Comparison of ENCODE assay signal across 8 cellular contexts in the genomic region with DNA sequence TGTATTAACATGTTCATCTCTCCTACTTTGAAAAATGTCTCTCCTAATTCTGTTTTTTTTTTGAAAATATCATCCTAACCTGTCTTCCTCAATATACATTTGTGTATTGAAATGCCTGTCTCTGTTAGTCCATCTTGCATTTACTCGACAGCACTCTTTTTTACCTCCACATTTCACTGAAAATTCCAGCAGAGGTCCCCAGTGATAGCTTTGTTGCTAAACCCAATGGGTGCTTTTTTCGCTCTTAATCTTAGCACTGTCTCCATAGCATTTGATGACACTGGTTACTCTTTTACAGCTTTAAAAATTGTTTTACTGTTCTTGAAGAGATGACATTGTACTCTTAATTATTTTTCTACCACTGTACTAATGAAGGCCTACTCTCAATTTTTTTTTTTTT. TPM values are rescaled to one million over a fixed set of nuclear protein-coding genes. Genes with fewer than 3 reads are reported as not detected.
A peak's percentile ranks its signal among the peaks of the same experiment; 100 is the strongest.
DNase-seq lines count a peak whose midpoint lies in the region; ATAC-seq and TF ChIP-seq lines count a peak whose summit lies in the region.

No MANE protein-coding gene starts in this region.

- CTCF ChIA-PET in CD8-positive, alpha-beta T cell (lab: Charles Lee) = interaction anchor here (0.6 to 1.6 kb wide), 7 partner anchors 10 to 141 kb away, joined by 3 to 6 read pairs (median 4); partner anchors contain the start of gene OSBPL9

- no peaks in the 10 kb centered on the region for H3K36me3 ChIP-seq in brain microvascular endothelial cell (replicated peaks)
- no peaks in the 10 kb centered on the region for H3K36me3 ChIP-seq in CD8-positive, alpha-beta T cell (ENCODE audit: insufficient read depth, low read length)

- POLR2A ChIA-PET in CD8-positive, alpha-beta T cell (lab: Charles Lee) = no interaction called here

- no peak overlapping the region for H3K4me3 ChIP-seq in LNCaP clone FGC (ENCODE audit: low read depth, low read length)
- H3K4me3 ChIP-seq in brain microvascular endothelial cell (ENCODE audit: low read depth, low read length) = no peak overlapping the region
- no peak overlapping the region for H3K4me3 ChIP-seq in CD8-positive, alpha-beta T cell (ENCODE audit: low read depth, low read length)

- no peak overlapping the region for H3K4me3 Mint-ChIP-seq in CD8-positive, alpha-beta T cell
- no peak overlapping the region for H3K4me3 Mint-ChIP-seq in mesothelial cell of epicardium

- H3K4me1 Mint-ChIP-seq in CD8-positive, alpha-beta T cell (ENCODE audit: low read depth) = peaks cover 40% of the 10 kb centered on the region
- peaks cover 22% of the 10 kb centered on the region for H3K4me1 Mint-ChIP-seq in mesothelial cell of epicardium

- DNase-seq in ELR (ENCODE audit: low read depth) (peak; percentile 68), LNCaP clone FGC (ENCODE audit: low read depth) (no peak), brain microvascular endothelial cell (peak; percentile 60), midbrain (lab: John Stamatoyannopoulos, UW) (peak; percentile 43), mesothelial cell of epicardium (ENCODE audit: low spot score in 2 of 2, unreplicated experiment in 2 of 2) (no peak)
- no peak for DNase-seq in CD8-positive, alpha-beta T cell

- H3K27ac ChIP-seq in brain microvascular endothelial cell = no peak overlapping the region
- H3K27ac ChIP-seq in CD8-positive, alpha-beta T cell (ENCODE audit: low read depth, low read length) = no peak overlapping the region

- no peaks in the 10 kb centered on the region for H3K27me3 Mint-ChIP-seq in CD8-positive, alpha-beta T cell (ENCODE audit: low read depth)
- H3K27me3 Mint-ChIP-seq in mesothelial cell of epicardium (ENCODE audit: low read depth) = no peaks in the 10 kb centered on the region

- H3K36me3 Mint-ChIP-seq in CD8-positive, alpha-beta T cell = peaks cover 3% of the 10 kb centered on the region
- no peaks in the 10 kb centered on the region for H3K36me3 Mint-ChIP-seq in mesothelial cell of epicardium

- no peaks in the 10 kb centered on the region for H3K9me3 Mint-ChIP-seq in CD8-positive, alpha-beta T cell
- no peaks in the 10 kb centered on the region for H3K9me3 Mint-ChIP-seq in mesothelial cell of epicardium

- H3K9me3 ChIP-seq in CD8-positive, alpha-beta T cell (ENCODE audit: low read length) = no peaks in the 10 kb centered on the region

- TF ChIP-seq CTCF in LNCaP clone FGC (IDR thresholded peaks at IDR 0.05; ENCODE audit: control insufficient read depth, extremely low read depth, insufficient read depth) = peak; percentile 16; the same call in 1 of the 2 replicates
- TF ChIP-seq CTCF in brain microvascular endothelial cell (IDR thresholded peaks at IDR 0.05; ENCODE audit: low read depth, low read length, missing control alignments) = peak; percentile 70
- TF ChIP-seq CTCF in CD8-positive, alpha-beta T cell (IDR thresholded peaks at IDR 0.05) = no peak
- no peak for TF ChIP-seq CTCF in mesothelial cell of epicardium (IDR thresholded peaks at IDR 0.05; ENCODE audit: unreplicated experiment)

- no peaks in the 10 kb centered on the region for H3K4me1 ChIP-seq in CD8-positive, alpha-beta T cell (ENCODE audit: insufficient read depth, low read length)

- in situ Hi-C loops in brain microvascular endothelial cell (cut with HindIII; ENCODE audit: low pct_ligation_motif_present, low sequenced_read_pairs) = no loop called here

- H3K27me3 ChIP-seq in brain microvascular endothelial cell (replicated peaks) = no peaks in the 10 kb centered on the region
- no peaks in the 10 kb centered on the region for H3K27me3 ChIP-seq in CD8-positive, alpha-beta T cell (ENCODE audit: insufficient read depth, low read length)

- intact Hi-C loops in CD8-positive, alpha-beta T cell (cut with DNase I, micrococcal nuclease) = loop anchor here (1.0 to 5.0 kb wide), 2 partner anchors 140 to 142 kb away; no protein-coding TSS in a partner anchor

- no peak overlapping the region for H3K27ac Mint-ChIP-seq in CD8-positive, alpha-beta T cell
- H3K27ac Mint-ChIP-seq in mesothelial cell of epicardium = no peak overlapping the region

- no peak for ATAC-seq in CD8-positive, alpha-beta T cell
- ATAC-seq in GM18519 (IDR thresholded peaks at IDR 0.05; ENCODE audit: low FRiP score, unreplicated experiment) (no peak), GM21447 (IDR thresholded peaks at IDR 0.05; ENCODE audit: unreplicated experiment) (no peak)

RNA-seq across cellular contexts. Expression of gene OSBPL9, which starts 10.8 kb away (rescaled TPM):
- 10 to 100 TPM; 48.5 to 49.2 TPM for total RNA-seq in CD8-positive, alpha-beta T cell
- 99.9 to 103 TPM (median 101 TPM) in 3 replicates for total RNA-seq in mesothelial cell of epicardium

Comparison
In these comparisons a context has a peak if more than half of its experiments do, and no peak if none do; other contexts are left out.
1. DNase-seq: peak in ELR (single experiment), brain microvascular endothelial cell (single experiment) and midbrain (single experiment); none in LNCaP clone FGC (single experiment), CD8-positive, alpha-beta T cell (0 of 7) and mesothelial cell of epicardium (0 of 2).
2. CTCF ChIP-seq: peak in LNCaP clone FGC (single experiment) and brain microvascular endothelial cell (single experiment); none in CD8-positive, alpha-beta T cell (single experiment) and mesothelial cell of epicardium (single experiment).